ENCODE assay signal across 28 cellular contexts in the genomic region with DNA sequence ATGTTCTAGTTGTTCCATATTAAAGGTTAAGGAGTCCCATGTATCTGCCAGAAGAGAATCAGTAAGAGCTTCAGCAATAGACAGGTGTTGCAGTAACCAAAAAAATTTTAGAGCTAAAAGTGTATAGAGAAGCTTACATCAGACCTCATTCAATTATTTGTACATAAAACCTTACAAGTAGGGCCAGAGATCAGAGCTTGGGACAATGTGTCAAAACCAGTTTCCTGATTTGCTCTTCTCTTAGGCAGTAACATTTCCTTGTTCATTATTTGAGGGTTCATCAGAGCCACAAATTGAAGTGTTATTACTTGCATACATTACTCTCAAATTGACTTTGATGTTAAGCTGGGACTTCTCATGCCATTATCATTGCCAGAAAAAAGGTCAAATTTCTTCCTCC.
"Had no signal": no experiment of that assay in that cellular context is flagged by ENCODE, and none has a peak within 500 bp of the region (broad histone marks: within the 10 kb centered on the region; RNA-seq: fewer than 3 reads in every experiment).

No MANE protein-coding gene starts in this region.

- H3K9me3 Mint-ChIP-seq: activated CD4-positive, alpha-beta memory T cell treated with anti-CD3 and anti-CD28 coated beads for 36 hours; activated CD4-positive, alpha-beta T cell treated with anti-CD3 and anti-CD28 coated beads, Interleukin-2, amount 10 ng/mL, durations not matched to agents 24 days and 14 days; activated naive CD4-positive, alpha-beta T cell treated with anti-CD3 and anti-CD28 coated beads, Interleukin-2, amount 10 ng/mL, durations not matched to agents 7 days and 5 days; activated naive CD4-positive, alpha-beta T cell treated with anti-CD3 and anti-CD28 coated beads, Interleukin-2, amount 50 U/mL, for 72 hours; activated naive CD8-positive, alpha-beta T cell treated with anti-CD3 and anti-CD28 coated beads, Interleukin-2, amount 10 ng/mL, durations not matched to agents 7 days and 5 days; activated T-cell treated with anti-CD3 and anti-CD28 coated beads, Interleukin-2, amount 50 U/mL, for 72 hours; brain had no signal

- ATAC-seq: activated CD4-positive, alpha-beta T cell treated with anti-CD3 and anti-CD28 coated beads for 36 hours; activated CD8-positive, alpha-beta memory T cell treated with anti-CD3 and anti-CD28 coated beads, Interleukin-2, amount 10 ng/mL, durations not matched to agents 7 days and 5 days; activated CD8-positive, alpha-beta T cell treated with anti-CD3 and anti-CD28 coated beads, Interleukin-2, amount 10 ng/mL, durations not matched to agents 7 days and 5 days; activated naive CD4-positive, alpha-beta T cell treated with anti-CD3 and anti-CD28 coated beads, Interleukin-2, amount 50 U/mL, for 72 hours; activated T-cell treated with anti-CD3 and anti-CD28 coated beads, Interleukin-2, amount 50 U/mL, for 72 hours; gastroesophageal sphincter; heart right ventricle had no signal

- H3K36me3 ChIP-seq: ascending aorta, breast epithelium, cardiac muscle cell, esophagus squamous epithelium, gastroesophageal sphincter, heart right ventricle had no signal

- H3K27ac Mint-ChIP-seq: activated CD4-positive, alpha-beta memory T cell treated with anti-CD3 and anti-CD28 coated beads for 36 hours; activated CD4-positive, alpha-beta T cell treated with anti-CD3 and anti-CD28 coated beads for 36 hours; activated CD4-positive, alpha-beta T cell treated with anti-CD3 and anti-CD28 coated beads, Interleukin-2, amount 10 ng/mL, durations not matched to agents 24 days and 14 days; activated CD8-positive, alpha-beta memory T cell treated with anti-CD3 and anti-CD28 coated beads, Interleukin-2, amount 10 ng/mL, durations not matched to agents 7 days and 5 days; activated CD8-positive, alpha-beta T cell treated with anti-CD3 and anti-CD28 coated beads, Interleukin-2, amount 10 ng/mL, durations not matched to agents 7 days and 5 days; activated naive CD4-positive, alpha-beta T cell treated with anti-CD3 and anti-CD28 coated beads, Interleukin-2, amount 10 ng/mL, durations not matched to agents 7 days and 5 days; activated naive CD4-positive, alpha-beta T cell treated with anti-CD3 and anti-CD28 coated beads, Interleukin-2, amount 50 U/mL, for 72 hours; activated naive CD8-positive, alpha-beta T cell treated with anti-CD3 and anti-CD28 coated beads, Interleukin-2, amount 10 ng/mL, durations not matched to agents 7 days and 5 days; activated T-cell treated with anti-CD3 and anti-CD28 coated beads, Interleukin-2, amount 50 U/mL, for 72 hours; brain had no signal

- H3K4me3 Mint-ChIP-seq: activated CD4-positive, alpha-beta memory T cell treated with anti-CD3 and anti-CD28 coated beads for 36 hours; activated CD4-positive, alpha-beta T cell treated with anti-CD3 and anti-CD28 coated beads for 36 hours; activated CD4-positive, alpha-beta T cell treated with anti-CD3 and anti-CD28 coated beads, Interleukin-2, amount 10 ng/mL, durations not matched to agents 24 days and 14 days; activated CD8-positive, alpha-beta memory T cell treated with anti-CD3 and anti-CD28 coated beads, Interleukin-2, amount 10 ng/mL, durations not matched to agents 7 days and 5 days; activated CD8-positive, alpha-beta T cell treated with anti-CD3 and anti-CD28 coated beads, Interleukin-2, amount 10 ng/mL, durations not matched to agents 7 days and 5 days; activated naive CD4-positive, alpha-beta T cell treated with anti-CD3 and anti-CD28 coated beads, Interleukin-2, amount 10 ng/mL, durations not matched to agents 7 days and 5 days; activated naive CD8-positive, alpha-beta T cell treated with anti-CD3 and anti-CD28 coated beads, Interleukin-2, amount 10 ng/mL, durations not matched to agents 7 days and 5 days; activated T-cell treated with anti-CD3 and anti-CD28 coated beads, Interleukin-2, amount 50 U/mL, for 72 hours; brain had no signal

- H3K27me3 ChIP-seq: ascending aorta, breast epithelium, cardiac muscle cell, esophagus squamous epithelium, gastroesophageal sphincter, heart right ventricle had no signal

- H3K9me3 ChIP-seq: ascending aorta, breast epithelium, esophagus squamous epithelium, gastroesophageal sphincter, heart right ventricle had no signal

- H3K4me3 ChIP-seq: ascending aorta, breast epithelium, cardiac muscle cell, esophagus squamous epithelium, gastroesophageal sphincter, heart right ventricle had no signal

- H3K4me1 Mint-ChIP-seq: activated CD4-positive, alpha-beta T cell treated with anti-CD3 and anti-CD28 coated beads for 36 hours; activated CD4-positive, alpha-beta T cell treated with anti-CD3 and anti-CD28 coated beads, Interleukin-2, amount 10 ng/mL, durations not matched to agents 24 days and 14 days; activated CD8-positive, alpha-beta memory T cell treated with anti-CD3 and anti-CD28 coated beads, Interleukin-2, amount 10 ng/mL, durations not matched to agents 7 days and 5 days; activated naive CD4-positive, alpha-beta T cell treated with anti-CD3 and anti-CD28 coated beads, Interleukin-2, amount 10 ng/mL, durations not matched to agents 7 days and 5 days; activated naive CD8-positive, alpha-beta T cell treated with anti-CD3 and anti-CD28 coated beads, Interleukin-2, amount 10 ng/mL, durations not matched to agents 7 days and 5 days; brain had no signal

- H3K27ac ChIP-seq: ascending aorta, breast epithelium, cardiac muscle cell, epithelial cell of prostate, esophagus squamous epithelium, gastroesophageal sphincter, heart right ventricle had no signal

- DNase-seq: activated CD4-positive, alpha-beta memory T cell treated with anti-CD3 and anti-CD28 coated beads for 36 hours; activated CD4-positive, alpha-beta T cell treated with anti-CD3 and anti-CD28 coated beads for 36 hours; activated CD4-positive, alpha-beta T cell treated with anti-CD3 and anti-CD28 coated beads, Interleukin-2, amount 10 ng/mL, durations not matched to agents 24 days and 14 days; activated CD4-positive, CD25-positive, alpha-beta regulatory T cell; activated CD4-positive, CD25-positive, alpha-beta regulatory T cell treated with anti-CD3 and anti-CD28 coated beads, Interleukin-2, amount 50 U/mL, for 72 hours; activated CD8-positive, alpha-beta memory T cell treated with anti-CD3 and anti-CD28 coated beads, Interleukin-2, amount 10 ng/mL, durations not matched to agents 7 days and 5 days; activated CD8-positive, alpha-beta memory T cell treated with anti-CD3 and anti-CD28 coated beads, Interleukin-2, amount 50 U/mL, for 4 hours; activated CD8-positive, alpha-beta T cell treated with anti-CD3 and anti-CD28 coated beads, Interleukin-2, amount 10 ng/mL, durations not matched to agents 7 days and 5 days; activated gamma-delta T cell; activated naive CD4-positive, alpha-beta T cell; activated naive CD4-positive, alpha-beta T cell treated with anti-CD3 and anti-CD28 coated beads, Interleukin-2, amount 10 ng/mL, durations not matched to agents 7 days and 5 days; activated naive CD8-positive, alpha-beta T cell treated with anti-CD3 and anti-CD28 coated beads, Interleukin-2, amount 10 ng/mL, durations not matched to agents 7 days and 5 days; activated T-cell treated with anti-CD3 and anti-CD28 coated beads, Interleukin-2, amount 50 U/mL, for 1 hour; activated T-cell treated with anti-CD3 and anti-CD28 coated beads, Interleukin-2, amount 50 U/mL, for 72 hours; central memory CD4-positive, alpha-beta T cell; cortex of kidney; dermis blood vessel endothelial cell; effector CD4-positive, alpha-beta T cell; esophagus squamous epithelium; heart right ventricle; T-helper 2 cell had no signal

- H3K4me1 ChIP-seq: ascending aorta, breast epithelium, esophagus squamous epithelium, gastroesophageal sphincter, heart right ventricle had no signal

- H3K27me3 Mint-ChIP-seq: activated CD8-positive, alpha-beta memory T cell treated with anti-CD3 and anti-CD28 coated beads, Interleukin-2, amount 10 ng/mL, durations not matched to agents 7 days and 5 days; activated naive CD4-positive, alpha-beta T cell treated with anti-CD3 and anti-CD28 coated beads, Interleukin-2, amount 10 ng/mL, durations not matched to agents 7 days and 5 days had no signal

- H3K36me3 Mint-ChIP-seq: activated CD4-positive, alpha-beta memory T cell treated with anti-CD3 and anti-CD28 coated beads for 36 hours; activated CD8-positive, alpha-beta memory T cell treated with anti-CD3 and anti-CD28 coated beads, Interleukin-2, amount 10 ng/mL, durations not matched to agents 7 days and 5 days; activated naive CD4-positive, alpha-beta T cell treated with anti-CD3 and anti-CD28 coated beads, Interleukin-2, amount 10 ng/mL, durations not matched to agents 7 days and 5 days; activated naive CD4-positive, alpha-beta T cell treated with anti-CD3 and anti-CD28 coated beads, Interleukin-2, amount 50 U/mL, for 72 hours; activated naive CD8-positive, alpha-beta T cell treated with anti-CD3 and anti-CD28 coated beads, Interleukin-2, amount 10 ng/mL, durations not matched to agents 7 days and 5 days; brain had no signal
